In the genomic region with DNA sequence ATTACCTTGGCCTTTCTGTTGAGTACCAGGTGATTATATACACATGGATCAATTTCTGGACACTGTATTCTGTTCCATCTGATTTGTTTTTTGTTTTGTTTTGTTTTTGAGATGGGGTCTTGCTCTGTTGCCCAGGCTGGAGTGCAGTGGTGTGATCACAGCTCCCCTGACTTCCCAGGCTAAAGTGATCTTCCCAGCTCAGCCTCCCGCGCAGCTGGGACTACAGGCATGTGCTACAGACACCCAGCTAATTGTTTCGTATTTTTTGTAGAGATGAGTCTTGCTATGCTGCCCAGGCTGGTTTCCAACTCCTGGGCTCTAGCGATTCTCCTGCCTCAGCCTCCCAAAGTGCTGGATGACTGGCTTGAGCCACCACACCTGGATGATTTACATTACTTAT, we compare ENCODE assay signal across 25 cellular contexts. TPM values are rescaled to one million over a fixed set of nuclear protein-coding genes. Genes with fewer than 3 reads are reported as not detected.
"Had no signal": no experiment of that assay in that cellular context is flagged by ENCODE, and none has a peak within 500 bp of the region (broad histone marks: within the 10 kb centered on the region; RNA-seq: fewer than 3 reads in every experiment).

No MANE protein-coding gene starts in this region.

- H3K27me3 ChIP-seq: esophagus muscularis mucosa, foreskin keratinocyte, heart left ventricle, neutrophil, tibial nerve had no signal

- H3K4me3 Mint-ChIP-seq: activated CD4-positive, alpha-beta memory T cell treated with anti-CD3 and anti-CD28 coated beads for 36 hours; activated CD4-positive, alpha-beta T cell treated with anti-CD3 and anti-CD28 coated beads, Interleukin-2, amount 10 ng/mL, durations not matched to agents 24 days and 14 days; activated naive CD4-positive, alpha-beta T cell treated with anti-CD3 and anti-CD28 coated beads, Interleukin-2, amount 10 ng/mL, durations not matched to agents 7 days and 5 days; activated naive CD8-positive, alpha-beta T cell treated with anti-CD3 and anti-CD28 coated beads, Interleukin-2, amount 50 U/mL, for 24 hours; activated T-helper 1 cell treated with anti-CD3 and anti-CD28 coated beads, Interleukin-12 subunit alpha, Interleukin-12 subunit beta, Interleukin-2, Interleukin-4 antibody, amounts not matched to agents 30 ng/mL and 10 ng/mL and 1 ng/mL, durations not matched to agents 14 hours and 24 hours and 36 hours; endodermal cell; mesothelial cell of epicardium; naive B cell; nephron progenitor cell; stimulated activated memory B cell treated with anti-CD40 and anti-IgM and Interleukin-4, amounts not matched to agents 10 μg/mL and 1 μg/mL and 100 μg/mL, for 72 hours had no signal

- H3K4me1 ChIP-seq: esophagus muscularis mucosa, foreskin keratinocyte, heart left ventricle, tibial nerve had no signal

- H3K27me3 Mint-ChIP-seq: activated CD4-positive, alpha-beta memory T cell treated with anti-CD3 and anti-CD28 coated beads for 36 hours; activated CD4-positive, alpha-beta T cell treated with anti-CD3 and anti-CD28 coated beads, Interleukin-2, amount 10 ng/mL, durations not matched to agents 24 days and 14 days; activated naive CD4-positive, alpha-beta T cell treated with anti-CD3 and anti-CD28 coated beads, Interleukin-2, amount 10 ng/mL, durations not matched to agents 7 days and 5 days; activated naive CD8-positive, alpha-beta T cell treated with anti-CD3 and anti-CD28 coated beads, Interleukin-2, amount 50 U/mL, for 24 hours; naive B cell; progenitor cell of endocrine pancreas; stimulated activated memory B cell treated with anti-CD40 and anti-IgM and Interleukin-4, amounts not matched to agents 10 μg/mL and 1 μg/mL and 100 μg/mL, for 72 hours had no signal

- H3K4me3 ChIP-seq: esophagus muscularis mucosa, heart left ventricle, smooth muscle cell, tibial nerve had no signal

- H3K9me3 Mint-ChIP-seq: activated CD4-positive, alpha-beta memory T cell treated with anti-CD3 and anti-CD28 coated beads for 36 hours; activated CD4-positive, alpha-beta T cell treated with anti-CD3 and anti-CD28 coated beads, Interleukin-2, amount 10 ng/mL, durations not matched to agents 24 days and 14 days; activated naive CD4-positive, alpha-beta T cell treated with anti-CD3 and anti-CD28 coated beads, Interleukin-2, amount 10 ng/mL, durations not matched to agents 7 days and 5 days; activated naive CD8-positive, alpha-beta T cell treated with anti-CD3 and anti-CD28 coated beads, Interleukin-2, amount 50 U/mL, for 24 hours; activated T-helper 1 cell treated with anti-CD3 and anti-CD28 coated beads, Interleukin-12 subunit alpha, Interleukin-12 subunit beta, Interleukin-2, Interleukin-4 antibody, amounts not matched to agents 30 ng/mL and 10 ng/mL and 1 ng/mL, durations not matched to agents 14 hours and 24 hours and 36 hours; endodermal cell; mesothelial cell of epicardium; naive B cell; nephron progenitor cell; stimulated activated memory B cell treated with anti-CD40 and anti-IgM and Interleukin-4, amounts not matched to agents 10 μg/mL and 1 μg/mL and 100 μg/mL, for 72 hours had no signal

- H3K27ac Mint-ChIP-seq: activated CD4-positive, alpha-beta memory T cell treated with anti-CD3 and anti-CD28 coated beads for 36 hours; activated CD4-positive, alpha-beta T cell treated with anti-CD3 and anti-CD28 coated beads, Interleukin-2, amount 10 ng/mL, durations not matched to agents 24 days and 14 days; activated naive CD4-positive, alpha-beta T cell treated with anti-CD3 and anti-CD28 coated beads, Interleukin-2, amount 10 ng/mL, durations not matched to agents 7 days and 5 days; activated naive CD8-positive, alpha-beta T cell treated with anti-CD3 and anti-CD28 coated beads, Interleukin-2, amount 50 U/mL, for 24 hours; activated T-helper 1 cell treated with anti-CD3 and anti-CD28 coated beads, Interleukin-12 subunit alpha, Interleukin-12 subunit beta, Interleukin-2, Interleukin-4 antibody, amounts not matched to agents 30 ng/mL and 10 ng/mL and 1 ng/mL, durations not matched to agents 14 hours and 24 hours and 36 hours; mesothelial cell of epicardium; progenitor cell of endocrine pancreas; stimulated activated memory B cell treated with anti-CD40 and anti-IgM and Interleukin-4, amounts not matched to agents 10 μg/mL and 1 μg/mL and 100 μg/mL, for 72 hours had no signal

- H3K36me3 Mint-ChIP-seq: activated CD4-positive, alpha-beta memory T cell treated with anti-CD3 and anti-CD28 coated beads for 36 hours had no signal

- H3K4me1 Mint-ChIP-seq: activated CD4-positive, alpha-beta T cell treated with anti-CD3 and anti-CD28 coated beads, Interleukin-2, amount 10 ng/mL, durations not matched to agents 24 days and 14 days; activated naive CD4-positive, alpha-beta T cell treated with anti-CD3 and anti-CD28 coated beads, Interleukin-2, amount 10 ng/mL, durations not matched to agents 7 days and 5 days; endodermal cell; mesothelial cell of epicardium; naive B cell had no signal

- ATAC-seq: activated naive CD8-positive, alpha-beta T cell treated with anti-CD3 and anti-CD28 coated beads, Interleukin-2, amount 50 U/mL, for 24 hours; foreskin keratinocyte; heart left ventricle; stimulated activated memory B cell treated with anti-CD40 and anti-IgM and Interleukin-4, amounts not matched to agents 10 μg/mL and 1 μg/mL and 100 μg/mL, for 72 hours had no signal

- H3K9me3 ChIP-seq: esophagus muscularis mucosa, heart left ventricle, neutrophil, tibial nerve had no signal

- DNase-seq: activated CD4-positive, alpha-beta memory T cell treated with anti-CD3 and anti-CD28 coated beads for 36 hours; activated CD4-positive, alpha-beta T cell treated with anti-CD3 and anti-CD28 coated beads, Interleukin-2, amount 10 ng/mL, durations not matched to agents 24 days and 14 days; activated gamma-delta T cell; activated naive CD4-positive, alpha-beta T cell treated with anti-CD3 and anti-CD28 coated beads, Interleukin-2, amount 10 ng/mL, durations not matched to agents 7 days and 5 days; activated naive CD8-positive, alpha-beta T cell treated with anti-CD3 and anti-CD28 coated beads, Interleukin-2, amount 50 U/mL, for 24 hours; amygdala; caudate nucleus; endodermal cell; foreskin keratinocyte; heart left ventricle; naive B cell; nephron progenitor cell; stimulated activated CD4-positive, alpha-beta T cell treated with anti-CD3 and anti-CD28 coated beads, Interleukin-1b, Interleukin-23, amount 100 ng/mL, for 48 hours; stimulated activated CD4-positive, alpha-beta T cell treated with anti-CD3 and anti-CD28 coated beads, Interleukin-4, amount 100 ng/mL, for 4 hours; stimulated activated CD8-positive, alpha-beta memory T cell treated with anti-CD3 and anti-CD28 coated beads, Interleukin-4, amount 100 ng/mL, for 48 hours had no signal

RNA-seq across cellular contexts. Expression of gene ALDH3B1, which starts 47.7 kb away (rescaled TPM):
- total RNA-seq: activated CD4-positive, alpha-beta memory T cell treated with anti-CD3 and anti-CD28 coated beads for 36 hours; activated CD4-positive, alpha-beta T cell treated with anti-CD3 and anti-CD28 coated beads, Interleukin-2, amount 10 ng/mL, durations not matched to agents 24 days and 14 days; activated CD8-positive, alpha-beta memory T cell treated with anti-CD3 and anti-CD28 coated beads for 36 hours; activated T-helper 1 cell treated with anti-CD3 and anti-CD28 coated beads, Interleukin-12 subunit alpha, Interleukin-12 subunit beta, Interleukin-2, Interleukin-4 antibody, amounts not matched to agents 30 ng/mL and 10 ng/mL and 1 ng/mL, durations not matched to agents 14 hours and 24 hours and 36 hours; foreskin keratinocyte; progenitor cell of endocrine pancreas; T-helper 1 cell treated with Interleukin-12 subunit alpha and Interleukin-12 subunit beta and Interleukin-4 antibody, amounts not matched to agents 30 ng/mL and 1 ng/mL, for 36 hours had no signal
